Comparison of ENCODE assay signal across 1 cellular context in the genomic region with DNA sequence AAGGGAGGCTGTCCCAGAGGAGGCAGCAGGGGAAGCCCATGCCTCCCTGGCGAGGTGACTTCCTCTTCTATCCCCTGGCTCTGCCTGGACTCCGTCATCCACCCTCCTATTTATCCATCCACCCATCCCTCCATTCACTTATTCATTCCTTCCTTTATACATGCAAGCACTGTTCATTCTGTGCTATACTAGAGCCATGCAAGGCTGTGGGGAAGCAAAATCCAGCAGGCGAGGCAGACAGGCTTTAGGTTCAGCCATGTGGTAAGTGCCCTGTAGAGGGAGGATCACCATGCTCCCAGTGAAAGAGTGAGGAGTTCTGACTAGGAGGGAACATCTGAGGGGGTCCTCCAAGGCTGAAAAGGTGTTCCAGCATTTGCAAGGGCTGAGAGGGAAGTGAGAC.
TF ChIP-seq lines count a peak whose summit lies in the region.

No MANE protein-coding gene starts in this region.

TF ChIP-seq in IMR-90, 13 proteins besides CTCF, POLR2A, EP300 and RAD21:
- TF ChIP-seq, protein P1, sequence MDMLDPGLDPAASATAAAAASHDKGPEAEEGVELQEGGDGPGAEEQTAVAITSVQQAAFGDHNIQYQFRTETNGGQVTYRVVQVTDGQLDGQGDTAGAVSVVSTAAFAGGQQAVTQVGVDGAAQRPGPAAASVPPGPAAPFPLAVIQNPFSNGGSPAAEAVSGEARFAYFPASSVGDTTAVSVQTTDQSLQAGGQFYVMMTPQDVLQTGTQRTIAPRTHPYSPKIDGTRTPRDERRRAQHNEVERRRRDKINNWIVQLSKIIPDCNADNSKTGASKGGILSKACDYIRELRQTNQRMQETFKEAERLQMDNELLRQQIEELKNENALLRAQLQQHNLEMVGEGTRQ (IDR thresholded peaks at IDR 0.05; ENCODE audit: low read depth, low read length) = no peak
TF ChIP-seq in IMR-90: peak in this region for 0.
